Comparison of ENCODE assay signal across 20 cellular contexts in the genomic region with DNA sequence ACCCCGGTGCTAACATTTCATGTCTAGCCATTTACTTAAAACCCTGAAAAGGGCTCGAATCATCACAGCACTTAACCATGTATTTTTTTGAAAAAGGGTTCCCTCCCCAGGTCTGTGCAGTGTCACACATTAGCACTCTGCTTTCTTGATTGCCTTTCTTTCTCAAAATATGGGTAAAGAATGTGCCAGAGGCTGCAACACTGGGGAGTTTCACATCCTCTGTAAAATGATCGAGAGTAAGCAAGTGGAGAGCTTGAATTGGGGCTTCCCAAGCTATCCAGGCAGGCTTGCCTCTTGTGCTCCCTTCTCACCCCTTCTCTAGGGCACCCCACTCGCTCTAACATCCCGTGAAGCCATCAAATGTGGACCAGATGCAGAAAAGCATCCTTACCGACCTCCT.
DNase-seq lines count a peak whose midpoint lies in the region; ATAC-seq, FAIRE-seq and TF ChIP-seq lines count a peak whose summit lies in the region.
"Had no signal": no experiment of that assay in that cellular context is flagged by ENCODE, and none has a peak within 500 bp of the region (broad histone marks: within the 10 kb centered on the region; RNA-seq: fewer than 3 reads in every experiment).

No MANE protein-coding gene starts in this region.

- 0 out of 4 replicates have a peak, but pooled peaks cover 0 to 3% of the 10 kb centered on the region in 2 experiments for H3K27me3 ChIP-seq in GM12878 (replicated peaks in 1 of 2; ENCODE audit: control insufficient read depth in 2 of 2, insufficient read depth in 2 of 2, low read length in 1 of 2)

- TF ChIP-seq EP300 in GM12878 (IDR thresholded peaks at IDR 0.05; ENCODE audit: borderline replicate concordance in 1 of 2, control insufficient read depth in 1 of 2, low read depth in 2 of 2, low read length in 2 of 2), result no peak

- H3K4me2 ChIP-seq in GM12878 (ENCODE audit: control insufficient read depth, insufficient read depth), result no peak overlapping the region

- H3K4me1 Mint-ChIP-seq in HFFc6 (ENCODE audit: low read depth), result peaks cover 30% of the 10 kb centered on the region
- no peaks in the 10 kb centered on the region for H3K4me1 Mint-ChIP-seq in activated CD8-positive, alpha-beta memory T cell treated with anti-CD3 and anti-CD28 coated beads, Interleukin-2, amount 10 ng/mL, durations not matched to agents 7 days and 5 days
- H3K4me1 Mint-ChIP-seq: CD4-positive, CD25-positive, alpha-beta regulatory T cell had no signal

- H3K4me3 ChIP-seq in GM12878, result no peak overlapping the region

- no peak for FAIRE-seq in GM12891 (lab: Jason Lieb, UNC)
- FAIRE-seq in GM12878 (lab: Jason Lieb, UNC), result no peak
- FAIRE-seq: H1 had no signal

- in situ Hi-C loops in GM12878 (cut with MboI), result no loop called here

- H3K79me2 ChIP-seq in GM12878 (ENCODE audit: control insufficient read depth, insufficient read depth, low read length), result no peaks in the 10 kb centered on the region

- no peak overlapping the region for H3K9ac ChIP-seq in GM12878 (ENCODE audit: control insufficient read depth, insufficient read depth, low read length)

- ATAC-seq in GM12878, result peak; percentile 64
- no peak for ATAC-seq in activated CD8-positive, alpha-beta memory T cell treated with anti-CD3 and anti-CD28 coated beads, Interleukin-2, amount 10 ng/mL, durations not matched to agents 7 days and 5 days
- no peak for ATAC-seq in GM19467 (IDR thresholded peaks at IDR 0.05; ENCODE audit: unreplicated experiment)
- ATAC-seq: Panc1, Right ventricle myocardium inferior had no signal

- no peaks in the 10 kb centered on the region for H3K4me1 ChIP-seq in GM12878 (ENCODE audit: control insufficient read depth, insufficient read depth, low read length)
- H3K4me1 ChIP-seq: Caco-2 had no signal

- CTCF ChIA-PET in GM12878 (lab: Yijun Ruan, JAX), result interaction anchor here (1.4 kb wide), 1 partner anchor 120 kb away, joined by 3 read pairs; no protein-coding TSS in a partner anchor
- CTCF ChIA-PET in activated CD8-positive, alpha-beta memory T cell treated with anti-CD3 and anti-CD28 coated beads, Interleukin-2, amount 10 ng/mL, durations not matched to agents 7 days and 5 days (lab: Charles Lee), result no interaction called here

- no peaks in the 10 kb centered on the region for H3K36me3 ChIP-seq in GM12878 (ENCODE audit: control insufficient read depth in 2 of 2, insufficient read depth in 2 of 2, low read length in 1 of 2)

- H3K27me3 Mint-ChIP-seq in HFFc6 (ENCODE audit: insufficient read depth), result peaks cover 8% of the 10 kb centered on the region
- no peaks in the 10 kb centered on the region for H3K27me3 Mint-ChIP-seq in activated CD8-positive, alpha-beta memory T cell treated with anti-CD3 and anti-CD28 coated beads, Interleukin-2, amount 10 ng/mL, durations not matched to agents 7 days and 5 days

- RAD21 ChIA-PET in GM12878 (lab: Charles Lee; ENCODE audit: unreplicated experiment), result no interaction called here

- TF ChIP-seq CTCF in HFFc6 (IDR thresholded peaks at IDR 0.05) (no peak), GM12878 (IDR thresholded peaks at IDR 0.05 in 2 of 3, conservative IDR thresholded peaks at IDR 0.05 in 1 of 3; ENCODE audit: control insufficient read depth in 2 of 3, extremely low read depth in 1 of 3, insufficient read depth in 1 of 3, low read depth in 3 of 3, low read length in 3 of 3) (no peak)

- peak overlapping the region; percentile 51 for H3K27ac Mint-ChIP-seq in HFFc6
- H3K27ac Mint-ChIP-seq in activated CD8-positive, alpha-beta memory T cell treated with anti-CD3 and anti-CD28 coated beads, Interleukin-2, amount 10 ng/mL, durations not matched to agents 7 days and 5 days, result no peak overlapping the region
- H3K27ac Mint-ChIP-seq: B cell; CD4-positive, CD25-positive, alpha-beta regulatory T cell had no signal

- H3K36me3 Mint-ChIP-seq in HFFc6 (ENCODE audit: low read depth), result no peaks in the 10 kb centered on the region
- no peaks in the 10 kb centered on the region for H3K36me3 Mint-ChIP-seq in activated CD8-positive, alpha-beta memory T cell treated with anti-CD3 and anti-CD28 coated beads, Interleukin-2, amount 10 ng/mL, durations not matched to agents 7 days and 5 days
- H3K36me3 Mint-ChIP-seq: CD4-positive, CD25-positive, alpha-beta regulatory T cell had no signal

- H3K4me3 Mint-ChIP-seq in HFFc6, result peak overlapping the region; percentile 33
- H3K4me3 Mint-ChIP-seq in activated CD8-positive, alpha-beta memory T cell treated with anti-CD3 and anti-CD28 coated beads, Interleukin-2, amount 10 ng/mL, durations not matched to agents 7 days and 5 days, result no peak overlapping the region
- H3K4me3 Mint-ChIP-seq: B cell; CD4-positive, CD25-positive, alpha-beta regulatory T cell had no signal

- TF ChIP-seq POLR2A in GM12891 (IDR thresholded peaks at IDR 0.05; ENCODE audit: low read depth, low read length) (no peak), GM12878 (IDR thresholded peaks at IDR 0.05; ENCODE audit: low read depth, low read length) (no peak)

- intact Hi-C loops in GM12878 (cut with micrococcal nuclease; ENCODE audit: unreplicated experiment), result no loop called here

- POLR2A ChIA-PET in GM12878 (lab: Charles Lee), result interaction anchor here (0.8 kb wide), 1 partner anchor 67 kb away, joined by 3 read pairs; no protein-coding TSS in a partner anchor

- DNase-seq in GM12891 (ENCODE audit: insufficient read length, low spot score) (no peak), HFFc6 (no peak), MV-4-11 (lab: John Stamatoyannopoulos, UW) (peak; percentile 30), GM12878 (ENCODE audit: low read depth, low spot score) (no peak), GF-D8 (lab: John Stamatoyannopoulos, UW) (no peak), NCI-H526 (lab: John Stamatoyannopoulos, UW) (no peak)
- DNase-seq in activated CD8-positive, alpha-beta memory T cell treated with anti-CD3 and anti-CD28 coated beads, Interleukin-2, amount 10 ng/mL, durations not matched to agents 7 days and 5 days, result no peak
- DNase-seq: Caco-2; CD4-positive, CD25-positive, alpha-beta regulatory T cell; KG1; NCI-H1048; NCI-H1436; NCI-H1930; NCI-H524; T-helper 9 cell had no signal

- TF ChIP-seq RAD21 in GM12878 (IDR thresholded peaks at IDR 0.05; ENCODE audit: insufficient read depth, low read depth, low read length), result no peak

- 2% methylated on average over 6 of the region's 6 CpGs for WGBS in GM12878 (ENCODE audit: insufficient coverage, insufficient replicate concordance, low lambda C conversion rate, missing lambda C conversion rate)

- H3K9me3 ChIP-seq in GM12878 (replicated peaks; ENCODE audit: control insufficient read depth, insufficient read depth, low read length), result no peaks in the 10 kb centered on the region
- H3K9me3 ChIP-seq: Caco-2 had no signal

- no peaks in the 10 kb centered on the region for H3K9me3 Mint-ChIP-seq in HFFc6
- no peaks in the 10 kb centered on the region for H3K9me3 Mint-ChIP-seq in activated CD8-positive, alpha-beta memory T cell treated with anti-CD3 and anti-CD28 coated beads, Interleukin-2, amount 10 ng/mL, durations not matched to agents 7 days and 5 days (ENCODE audit: low read depth)

- SMC1A ChIA-PET in GM12878 (lab: Charles Lee; ENCODE audit: uncharacterized antibody, unreplicated experiment), result interaction anchor here (1.5 kb wide), 1 partner anchor 11 kb away, joined by 4 read pairs; no protein-coding TSS in a partner anchor

- H3K27ac ChIP-seq in GM12878 (ENCODE audit: control insufficient read depth, insufficient read depth), result no peak overlapping the region

- no peak overlapping the region for H2AFZ ChIP-seq in GM12878 (ENCODE audit: control insufficient read depth, low read depth, low read length)

- no TSS peak for BruUV-seq in GM12878 (replicated peaks; lab: Mats Ljungman, UMichigan)

- H4K20me1 ChIP-seq in GM12878 (ENCODE audit: control insufficient read depth, insufficient read depth), result no peaks in the 10 kb centered on the region

TF ChIP-seq in GM12891, 5 proteins besides CTCF, POLR2A, EP300 and RAD21:
- TF ChIP-seq POU2F2 (IDR thresholded peaks at IDR 0.05; ENCODE audit: low read depth, low read length), result no peak
- TF ChIP-seq PAX5 (IDR thresholded peaks at IDR 0.05; ENCODE audit: insufficient read depth, low read length, severe bottlenecking), result no peak
- TF ChIP-seq TAF1 (IDR thresholded peaks at IDR 0.05; ENCODE audit: low read depth, low read length), result no peak
- no peak for TF ChIP-seq POLR2AphosphoS5 (IDR thresholded peaks at IDR 0.05; ENCODE audit: low read depth, low read length)
- TF ChIP-seq SPI1 (IDR thresholded peaks at IDR 0.05; ENCODE audit: low read depth, low read length), result peak; percentile 54

TF ChIP-seq in GM12878, 131 proteins besides CTCF, POLR2A, EP300 and RAD21:
- TF ChIP-seq DPF2 (IDR thresholded peaks at IDR 0.05) (0 out of 2 replicates have a peak, but pooled peaks have one; percentile 17), SPI1 (IDR thresholded peaks at IDR 0.05; ENCODE audit: borderline replicate concordance, insufficient read depth, low read depth, low read length) (peak; percentile 60; the same call in 1 of the 2 replicates)
- TF ChIP-seq, protein P1, sequence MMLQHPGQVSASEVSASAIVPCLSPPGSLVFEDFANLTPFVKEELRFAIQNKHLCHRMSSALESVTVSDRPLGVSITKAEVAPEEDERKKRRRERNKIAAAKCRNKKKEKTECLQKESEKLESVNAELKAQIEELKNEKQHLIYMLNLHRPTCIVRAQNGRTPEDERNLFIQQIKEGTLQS (IDR thresholded peaks at IDR 0.05; ENCODE audit: borderline replicate concordance, extremely low read depth, low read depth, low read length), result no peak
